Comparison of ENCODE assay signal across 1 cellular context in the genomic region with DNA sequence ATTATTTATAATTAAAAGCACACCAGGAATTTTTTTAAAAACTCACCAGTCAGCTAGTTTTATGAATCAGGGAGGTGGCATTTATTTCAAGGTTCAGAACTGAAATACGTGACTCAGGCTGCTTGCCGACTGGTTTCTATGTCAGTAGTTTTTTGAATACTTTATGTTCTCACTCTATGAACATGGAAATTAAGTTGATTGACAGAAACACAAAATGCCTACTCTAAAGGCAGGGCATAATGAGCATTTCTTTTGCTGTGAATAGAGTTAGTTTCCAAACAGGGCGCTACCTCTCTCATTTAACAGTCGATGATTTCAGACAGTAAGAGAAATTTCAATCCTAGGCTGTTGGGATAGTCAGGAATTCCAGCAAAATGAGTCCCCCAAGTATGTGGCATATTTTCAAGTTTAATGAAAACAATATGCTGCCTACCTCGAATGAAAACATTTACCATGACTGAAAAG.
TF ChIP-seq lines count a peak whose summit lies in the region.

No MANE protein-coding gene starts in this region.

TF ChIP-seq in liver, 16 proteins besides CTCF, POLR2A, EP300 and RAD21 (continued from another document):
- TF ChIP-seq, protein P1, sequence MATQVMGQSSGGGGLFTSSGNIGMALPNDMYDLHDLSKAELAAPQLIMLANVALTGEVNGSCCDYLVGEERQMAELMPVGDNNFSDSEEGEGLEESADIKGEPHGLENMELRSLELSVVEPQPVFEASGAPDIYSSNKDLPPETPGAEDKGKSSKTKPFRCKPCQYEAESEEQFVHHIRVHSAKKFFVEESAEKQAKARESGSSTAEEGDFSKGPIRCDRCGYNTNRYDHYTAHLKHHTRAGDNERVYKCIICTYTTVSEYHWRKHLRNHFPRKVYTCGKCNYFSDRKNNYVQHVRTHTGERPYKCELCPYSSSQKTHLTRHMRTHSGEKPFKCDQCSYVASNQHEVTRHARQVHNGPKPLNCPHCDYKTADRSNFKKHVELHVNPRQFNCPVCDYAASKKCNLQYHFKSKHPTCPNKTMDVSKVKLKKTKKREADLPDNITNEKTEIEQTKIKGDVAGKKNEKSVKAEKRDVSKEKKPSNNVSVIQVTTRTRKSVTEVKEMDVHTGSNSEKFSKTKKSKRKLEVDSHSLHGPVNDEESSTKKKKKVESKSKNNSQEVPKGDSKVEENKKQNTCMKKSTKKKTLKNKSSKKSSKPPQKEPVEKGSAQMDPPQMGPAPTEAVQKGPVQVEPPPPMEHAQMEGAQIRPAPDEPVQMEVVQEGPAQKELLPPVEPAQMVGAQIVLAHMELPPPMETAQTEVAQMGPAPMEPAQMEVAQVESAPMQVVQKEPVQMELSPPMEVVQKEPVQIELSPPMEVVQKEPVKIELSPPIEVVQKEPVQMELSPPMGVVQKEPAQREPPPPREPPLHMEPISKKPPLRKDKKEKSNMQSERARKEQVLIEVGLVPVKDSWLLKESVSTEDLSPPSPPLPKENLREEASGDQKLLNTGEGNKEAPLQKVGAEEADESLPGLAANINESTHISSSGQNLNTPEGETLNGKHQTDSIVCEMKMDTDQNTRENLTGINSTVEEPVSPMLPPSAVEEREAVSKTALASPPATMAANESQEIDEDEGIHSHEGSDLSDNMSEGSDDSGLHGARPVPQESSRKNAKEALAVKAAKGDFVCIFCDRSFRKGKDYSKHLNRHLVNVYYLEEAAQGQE (IDR thresholded peaks at IDR 0.05) = no peak
- TF ChIP-seq HNF4G (IDR thresholded peaks at IDR 0.05) (no peak), HNF4A (conservative IDR thresholded peaks at IDR 0.05) (no peak)
